1 cellular context compared by ENCODE assay signal in the genomic region with DNA sequence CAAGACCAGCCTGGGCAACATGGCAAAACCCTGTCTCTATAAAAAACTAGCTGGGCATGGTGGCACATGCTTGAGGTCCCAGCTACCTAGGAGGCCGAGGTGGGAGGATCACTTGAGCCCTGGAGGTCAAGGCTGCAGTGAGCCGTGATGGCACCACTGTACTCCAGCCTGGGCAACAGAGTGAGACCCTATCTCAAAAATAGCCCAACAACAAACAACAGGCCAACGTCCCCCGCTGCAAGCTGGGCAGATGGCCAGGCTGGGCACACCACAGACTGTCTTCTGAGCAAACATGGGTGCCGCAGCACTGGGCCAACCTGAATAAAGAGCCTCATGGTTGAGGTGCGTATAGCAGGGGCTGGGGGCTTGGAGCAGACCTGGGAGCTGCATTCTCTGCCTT.
TF ChIP-seq lines count a peak whose summit lies in the region.

No MANE protein-coding gene starts in this region.

TF ChIP-seq in HEK293, 187 proteins besides CTCF, POLR2A, EP300 and RAD21:
- TF ChIP-seq ZFP69B (tag by site-specific recombination; IDR thresholded peaks at IDR 0.05) (no peak), ZBTB11 (tag by site-specific recombination; conservative IDR thresholded peaks at IDR 0.05; ENCODE audit: low read depth) (no peak), ZNF121 (tag by site-specific recombination; IDR thresholded peaks at IDR 0.05) (peak; percentile 83)
